15 cellular contexts compared by ENCODE assay signal in the genomic region with DNA sequence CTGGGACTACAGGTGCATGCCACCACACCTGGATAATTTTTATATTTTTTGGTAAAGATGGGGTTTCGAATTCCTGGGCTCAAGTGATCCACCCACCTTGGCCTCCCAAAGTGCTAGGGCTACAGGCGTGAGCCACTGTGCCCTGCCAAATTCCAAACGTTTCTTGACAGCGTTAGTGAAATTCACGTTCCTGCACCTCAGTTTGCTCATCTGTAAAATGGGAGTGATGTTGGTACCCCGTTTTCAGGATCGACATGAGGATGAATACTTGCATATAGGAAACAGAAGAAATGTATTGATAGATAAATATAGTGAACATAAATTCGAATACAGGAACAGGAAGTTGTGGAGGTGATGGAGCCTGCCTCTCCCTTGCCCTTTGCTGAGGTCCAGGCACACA. TPM values are rescaled to one million over a fixed set of nuclear protein-coding genes. Genes with fewer than 3 reads are reported as not detected.
DNase-seq lines count a peak whose midpoint lies in the region; ATAC-seq, FAIRE-seq and TF ChIP-seq lines count a peak whose summit lies in the region.
"Had no signal": no experiment of that assay in that cellular context is flagged by ENCODE, and none has a peak within 500 bp of the region (broad histone marks: within the 10 kb centered on the region; RNA-seq: fewer than 3 reads in every experiment).

No MANE protein-coding gene starts in this region.

- H3K18ac ChIP-seq in IMR-90 (ENCODE audit: low read depth, low read length), result no peak overlapping the region
- H3K18ac ChIP-seq in H1 (ENCODE audit: extremely low read depth, low read length), result no peak overlapping the region

- no peaks in the 10 kb centered on the region for H3K9me3 ChIP-seq in mammary epithelial cell (replicated peaks; ENCODE audit: insufficient read depth, low read length)
- 0 out of 2 replicates have a peak, but pooled peaks cover 2% of the 10 kb centered on the region for H3K9me3 ChIP-seq in IMR-90 (ENCODE audit: control insufficient read depth, insufficient read depth, low read length)
- no peaks in the 10 kb centered on the region; a peak in 1 of 4 replicates for H3K9me3 ChIP-seq in H1 (ENCODE audit: insufficient read depth in 2 of 2, low read depth in 1 of 2, low read length in 1 of 2)
- no peaks in the 10 kb centered on the region for H3K9me3 ChIP-seq in upper lobe of right lung
- no peaks in the 10 kb centered on the region for H3K9me3 ChIP-seq in esophagus squamous epithelium
- H3K9me3 ChIP-seq: gastrocnemius medialis had no signal

- H2BK120ac ChIP-seq in IMR-90 (ENCODE audit: low read depth, low read length), result no peak overlapping the region
- H2BK120ac ChIP-seq in H1 (replicated peaks; ENCODE audit: low read depth, low read length), result no peak overlapping the region

- no peak overlapping the region for H3K4me2 ChIP-seq in mammary epithelial cell (ENCODE audit: insufficient read depth, low read depth, low read length)
- no peak overlapping the region for H3K4me2 ChIP-seq in IMR-90 (ENCODE audit: low read depth, low read length)
- peak overlapping the region in 1 of 2 experiments; percentile 68; a peak in 2 of 4 replicates for H3K4me2 ChIP-seq in H1 (ENCODE audit: insufficient read depth in 1 of 2, low read depth in 2 of 2, low read length in 2 of 2)

- H3K9me3 Mint-ChIP-seq in MCF 10A (ENCODE audit: unreplicated experiment), result no peaks in the 10 kb centered on the region
- H3K9me3 Mint-ChIP-seq: nephron had no signal

- no peak for ATAC-seq in IMR-90 (ENCODE audit: low read depth)
- no peak for ATAC-seq in upper lobe of right lung

- peaks cover 6% of the 10 kb centered on the region for H3K36me3 Mint-ChIP-seq in MCF 10A (ENCODE audit: insufficient read depth, unreplicated experiment)

- no peak overlapping the region for H3K14ac ChIP-seq in IMR-90 (replicated peaks; ENCODE audit: low read depth, low read length)
- no peak overlapping the region for H3K14ac ChIP-seq in H1 (ENCODE audit: insufficient read length)

- H3K23me2 ChIP-seq in H1 (ENCODE audit: low read depth, low read length), result peaks cover 3% of the 10 kb centered on the region; the same call in 1 of the 2 replicates

- intact Hi-C loops in mammary epithelial cell (cut with micrococcal nuclease), result loop anchor here (5.0 kb wide), 1 partner anchor 397 kb away; no protein-coding TSS in a partner anchor
- intact Hi-C loops in MCF 10A (cut with micrococcal nuclease), result loop anchor here (5.0 to 10.0 kb wide), 3 partner anchors 117 to 229 kb away; no protein-coding TSS in a partner anchor
- intact Hi-C loops in IMR-90 (cut with micrococcal nuclease), result loop anchor here (2.0 kb wide), 1 partner anchor 511 kb away; no protein-coding TSS in a partner anchor
- intact Hi-C loops in upper lobe of right lung (cut with DNase I), result loop anchor here (10.0 kb wide), 2 partner anchors 199 to 509 kb away; no protein-coding TSS in a partner anchor
- intact Hi-C loops in esophagus squamous epithelium (cut with DNase I), result loop anchor here (5.0 kb wide), 1 partner anchor 507 kb away; no protein-coding TSS in a partner anchor

- TF ChIP-seq CTCF in mammary epithelial cell (conservative IDR thresholded peaks at IDR 0.05 in 1 of 2, IDR thresholded peaks at IDR 0.05 in 1 of 2; ENCODE audit: extremely low read depth in 1 of 2, insufficient read depth in 1 of 2, low read depth in 1 of 2, low read length in 2 of 2), result no peak
- no peak for TF ChIP-seq CTCF in MCF 10A (IDR thresholded peaks at IDR 0.05; ENCODE audit: unreplicated experiment)
- no peak for TF ChIP-seq CTCF in IMR-90 (conservative IDR thresholded peaks at IDR 0.05; ENCODE audit: low read depth, low read length)
- TF ChIP-seq CTCF in H1 (IDR thresholded peaks at IDR 0.05; ENCODE audit: control extremely low read depth in 1 of 3, insufficient read depth in 1 of 3, low read depth in 1 of 3, low read length in 3 of 3), result no peak
- TF ChIP-seq CTCF in upper lobe of right lung (IDR thresholded peaks at IDR 0.05), result no peak
- TF ChIP-seq CTCF in esophagus squamous epithelium (IDR thresholded peaks at IDR 0.05), result no peak

- H3K79me1 ChIP-seq in IMR-90 (ENCODE audit: low read depth in 1 of 2, low read length in 2 of 2) (no peaks in the 10 kb centered on the region), H1 (ENCODE audit: low read depth, low read length) (no peaks in the 10 kb centered on the region)

- POLR2A ChIA-PET in MCF 10A (lab: Yijun Ruan, JAX) (interaction anchor here (0.6 kb wide), 1 partner anchor 92 kb away, joined by 4 read pairs; no protein-coding TSS in a partner anchor), IMR-90 (lab: Charles Lee; ENCODE audit: unreplicated experiment) (no interaction called here), H1 (lab: Charles Lee; ENCODE audit: partially characterized antibody) (interaction anchor here (3.1 kb wide), 1 partner anchor 15 kb away, joined by 8 read pairs; no protein-coding TSS in a partner anchor)

- no peak overlapping the region for H2BK20ac ChIP-seq in IMR-90 (ENCODE audit: low read depth, low read length)
- H2BK20ac ChIP-seq in H1 (ENCODE audit: low read length), result no peak overlapping the region

- H2BK15ac ChIP-seq in IMR-90 (ENCODE audit: low read depth, low read length) (no peak overlapping the region), H1 (ENCODE audit: low read length) (no peak overlapping the region)

- no peak for TF ChIP-seq POLR2A in IMR-90 (IDR thresholded peaks at IDR 0.05; ENCODE audit: low read depth, low read length)
- TF ChIP-seq POLR2A in H1 (IDR thresholded peaks at IDR 0.05; ENCODE audit: control extremely low read depth in 1 of 2, low read depth in 2 of 2, low read length in 2 of 2), result no peak
- TF ChIP-seq POLR2A in esophagus squamous epithelium (IDR thresholded peaks at IDR 0.05), result no peak

- 42% methylated on average over 7 of the region's 8 CpGs for WGBS in mammary epithelial cell (ENCODE audit: low coverage, missing lambda C conversion rate)
- 67% methylated on average over 6 of the region's 8 CpGs; no CpG with 5 or more reads in 1 of the 2 experiments for WGBS in IMR-90 (ENCODE audit: extremely low coverage in 2 of 2, insufficient read length in 1 of 2), 2 experiments
- 72% methylated on average over 8 of the region's 8 CpGs; no CpG with 5 or more reads in 1 of the 2 experiments for WGBS in H1 (ENCODE audit: extremely low coverage in 1 of 2, insufficient coverage in 1 of 2, insufficient read length in 1 of 2, insufficient replicate concordance in 2 of 2, low coverage in 1 of 2, low lambda C conversion rate in 2 of 2, missing lambda C conversion rate in 1 of 2), 2 experiments
- WGBS in esophagus squamous epithelium, 2 donors, result 47 to 49% methylated on average over 8 of the region's 8 CpGs

- in situ Hi-C loops in mammary epithelial cell (cut with MboI; ENCODE audit: low sequenced_read_pairs in 2 of 2), result loop anchor here in 1 of 2 donors (5.0 to 10.0 kb wide), 3 partner anchors 199 to 507 kb away; no protein-coding TSS in a partner anchor
- in situ Hi-C loops in IMR-90 (cut with MboI; ENCODE audit: low sequenced_read_pairs), result loop anchor here (5.0 kb wide), 2 partner anchors 207 to 512 kb away; no protein-coding TSS in a partner anchor

- H3K4ac ChIP-seq in IMR-90 (ENCODE audit: low read depth, low read length) (no peak overlapping the region), H1 (replicated peaks; ENCODE audit: insufficient read length, low read depth, low read length) (no peak overlapping the region)

- peak overlapping the region; percentile 40 for H2AFZ ChIP-seq in mammary epithelial cell (ENCODE audit: low read depth, low read length)
- H2AFZ ChIP-seq in IMR-90 (replicated peaks; ENCODE audit: low read length, poor library complexity), result peak overlapping the region; percentile 83
- peak overlapping the region; percentile 57; the same call in 1 of the 2 replicates for H2AFZ ChIP-seq in H1 (ENCODE audit: low read length)

- H3K36me3 ChIP-seq in mammary epithelial cell (ENCODE audit: insufficient read depth, low read length) (no peaks in the 10 kb centered on the region), IMR-90 (ENCODE audit: control insufficient read depth, insufficient read depth, low read length) (no peaks in the 10 kb centered on the region), H1 (ENCODE audit: control insufficient read depth in 2 of 4, insufficient read depth in 4 of 4, low read length in 3 of 4) (no peaks in the 10 kb centered on the region), upper lobe of right lung (no peaks in the 10 kb centered on the region), esophagus squamous epithelium (no peaks in the 10 kb centered on the region)
- H3K36me3 ChIP-seq: gastrocnemius medialis had no signal

- H3K27me3 Mint-ChIP-seq in MCF 10A (ENCODE audit: insufficient read depth, unreplicated experiment), result no peaks in the 10 kb centered on the region

- H2BK12ac ChIP-seq in H1 (ENCODE audit: low read depth, low read length), result peak overlapping the region; percentile 17; the same call in 1 of the 2 replicates

- H2AK5ac ChIP-seq in IMR-90 (ENCODE audit: low read depth, low read length) (no peak overlapping the region), H1 (ENCODE audit: low read depth, low read length) (no peak overlapping the region)

- H3K27ac ChIP-seq in mammary epithelial cell (ENCODE audit: insufficient read depth, low read depth, low read length) (no peak overlapping the region), IMR-90 (ENCODE audit: insufficient read depth, low read length) (no peak overlapping the region), H1 (ENCODE audit: low read depth, low read length) (no peak overlapping the region), upper lobe of right lung (no peak overlapping the region), caudate nucleus (ENCODE audit: low read depth, low read length) (no peak overlapping the region), esophagus squamous epithelium (no peak overlapping the region)
- H3K27ac ChIP-seq: gastrocnemius medialis had no signal

- H3K79me2 ChIP-seq in mammary epithelial cell (ENCODE audit: insufficient read depth, low read length) (no peaks in the 10 kb centered on the region), H1 (ENCODE audit: control insufficient read depth in 1 of 2, insufficient read depth in 2 of 2, low read length in 2 of 2) (no peaks in the 10 kb centered on the region)

- H3K56ac ChIP-seq in IMR-90 (ENCODE audit: extremely low read depth, insufficient read depth, low read length), result no peak overlapping the region
- no peak overlapping the region for H3K56ac ChIP-seq in H1 (replicated peaks; ENCODE audit: insufficient read length, low read depth, low read length)

- H3K4me3 ChIP-seq in mammary epithelial cell (replicated peaks in 1 of 3; ENCODE audit: insufficient read depth in 1 of 3, low read depth in 2 of 3, low read length in 3 of 3) (no peak overlapping the region), IMR-90 (ENCODE audit: insufficient read depth, low read depth, low read length) (no peak overlapping the region), H1 (ENCODE audit: extremely low read depth in 1 of 4, insufficient read depth in 2 of 4, low read depth in 3 of 4, low read length in 4 of 4) (peak overlapping the region in 1 of 4 experiments; percentile 48; a peak in 2 of 8 replicates), upper lobe of right lung (no peak overlapping the region), esophagus squamous epithelium (no peak overlapping the region)
- H3K4me3 ChIP-seq: lung had no signal

- H3K4me1 ChIP-seq in mammary epithelial cell (ENCODE audit: insufficient read depth, low read length) (peaks cover 11% of the 10 kb centered on the region), IMR-90 (ENCODE audit: control insufficient read depth, insufficient read depth, low read length) (no peaks in the 10 kb centered on the region), H1 (replicated peaks in 1 of 4; ENCODE audit: control insufficient read depth in 3 of 4, insufficient read depth in 4 of 4, low read length in 3 of 4) (no peaks in the 10 kb centered on the region; a peak in 1 of 7 replicates), upper lobe of right lung (peaks cover 8% of the 10 kb centered on the region), esophagus squamous epithelium (peaks cover 0 to 8% (median 0%) of the 10 kb centered on the region in 3 donors)

- H3K27me3 ChIP-seq in mammary epithelial cell (ENCODE audit: insufficient read depth, low read length) (no peaks in the 10 kb centered on the region), IMR-90 (ENCODE audit: control insufficient read depth, insufficient read depth, low read length) (peaks cover 3% of the 10 kb centered on the region; the same call in 1 of the 2 replicates), H1 (replicated peaks in 1 of 4; ENCODE audit: control insufficient read depth in 3 of 4, extremely low read depth in 1 of 4, insufficient read depth in 3 of 4, low read length in 3 of 4) (peaks cover 0 to 6% (median 3%) of the 10 kb centered on the region in 4 experiments; a peak in 4 of 7 replicates), upper lobe of right lung (peaks cover 12% of the 10 kb centered on the region), esophagus squamous epithelium (peaks cover 0 to 22% (median 0%) of the 10 kb centered on the region in 4 donors)

- no peak overlapping the region for H3K9ac ChIP-seq in mammary epithelial cell (ENCODE audit: insufficient read depth, low read length)
- no peak overlapping the region for H3K9ac ChIP-seq in IMR-90 (ENCODE audit: low read depth, low read length)
- H3K9ac ChIP-seq in H1 (replicated peaks in 1 of 4; ENCODE audit: extremely low read depth in 1 of 4, low read depth in 3 of 4, low read length in 3 of 4), result no peak overlapping the region

- TF ChIP-seq EP300 in H1 (IDR thresholded peaks at IDR 0.05; ENCODE audit: borderline replicate concordance in 1 of 2, low read depth in 2 of 2, low read length in 2 of 2), result no peak

- TF ChIP-seq RAD21 in IMR-90 (IDR thresholded peaks at IDR 0.05; ENCODE audit: low read length), result no peak
- no peak for TF ChIP-seq RAD21 in H1 (IDR thresholded peaks at IDR 0.05 in 1 of 2, conservative IDR thresholded peaks at IDR 0.05 in 1 of 2; ENCODE audit: low read depth in 2 of 2, low read length in 2 of 2)

- DNase-seq in mammary epithelial cell (no peak), MCF 10A (ENCODE audit: unreplicated experiment) (no peak), IMR-90 (no peak), H1 (ENCODE audit: low read depth in 1 of 2, low spot score in 2 of 2) (no peak), upper lobe of right lung (peak; percentile 25), caudate nucleus (lab: John Stamatoyannopoulos, UW) (no peak), esophagus squamous epithelium (lab: John Stamatoyannopoulos, UW) (no peak)
- DNase-seq in stimulated activated CD8-positive, alpha-beta memory T cell treated with anti-CD3 and anti-CD28 coated beads, Interleukin-4, amount 100 ng/mL, for 48 hours, result no peak
- DNase-seq: gastrocnemius medialis, NCI-H187 treated with DMSO at 0.1 percent for 48 hours, NCI-H510A had no signal

- H2BK5ac ChIP-seq in IMR-90 (ENCODE audit: low read depth, low read length, poor library complexity, severe bottlenecking) (no peak overlapping the region), H1 (ENCODE audit: low read depth, low read length) (0 out of 2 replicates have a peak overlapping the region, but pooled peaks have one; percentile 30)

- H4K20me1 ChIP-seq in mammary epithelial cell (ENCODE audit: insufficient read depth, low read length), result no peaks in the 10 kb centered on the region
- 0 out of 2 replicates have a peak, but pooled peaks cover 4% of the 10 kb centered on the region for H4K20me1 ChIP-seq in IMR-90 (ENCODE audit: insufficient read depth, low read length)
- H4K20me1 ChIP-seq in H1 (replicated peaks in 1 of 2; ENCODE audit: control insufficient read depth in 1 of 2, insufficient read depth in 2 of 2, low read length in 2 of 2), result peaks cover 0 to 3% of the 10 kb centered on the region in 2 experiments

- H2AK9ac ChIP-seq in IMR-90 (replicated peaks; ENCODE audit: low read depth, low read length, poor library complexity), result peak overlapping the region; percentile 34

- no peak overlapping the region for H4K5ac ChIP-seq in IMR-90 (ENCODE audit: low read depth, low read length)
- no peak overlapping the region for H4K5ac ChIP-seq in H1 (ENCODE audit: insufficient read length, low read depth, low read length)

- dilution Hi-C loops in mammary epithelial cell (cut with HindIII; ENCODE audit: low sequenced_read_pairs), result no loop called here
- dilution Hi-C loops in IMR-90 (cut with HindIII; ENCODE audit: low sequenced_read_pairs, unreplicated experiment), result no loop called here

- no peak overlapping the region for H3K4me3 Mint-ChIP-seq in MCF 10A (ENCODE audit: unreplicated experiment)

- H3K4me1 Mint-ChIP-seq in MCF 10A (ENCODE audit: insufficient read depth, unreplicated experiment), result peaks cover 7% of the 10 kb centered on the region
- H3K4me1 Mint-ChIP-seq: nephron had no signal

- H3K27ac Mint-ChIP-seq in MCF 10A (ENCODE audit: low read depth, unreplicated experiment), result no peak overlapping the region
- H3K27ac Mint-ChIP-seq: nephron had no signal

- FAIRE-seq in H1 (lab: Jason Lieb, UNC), result no peak
- FAIRE-seq: H54, TTC549 had no signal

- CTCF ChIA-PET in mammary epithelial cell (lab: Charles Lee; ENCODE audit: low non-redundant PET) (no interaction called here), MCF 10A (lab: Yijun Ruan, JAX) (interaction anchor here (0.6 to 1.8 kb wide), 17 partner anchors 10 to 504 kb away, joined by 3 to 13 read pairs (median 3); no protein-coding TSS in a partner anchor), IMR-90 (lab: Yijun Ruan, JAX) (no interaction called here), H1 (lab: Charles Lee; ENCODE audit: partially characterized antibody) (interaction anchor here (0.5 to 4.4 kb wide), 18 partner anchors 11 to 312 kb away, joined by 3 to 29 read pairs (median 5); a partner anchor contains a TSS)

- no TSS peak for BruUV-seq in mammary epithelial cell (replicated peaks; lab: Mats Ljungman, UMichigan)
- no TSS peak for BruUV-seq in MCF 10A (replicated peaks; lab: Mats Ljungman, UMichigan)
- no TSS peak for BruUV-seq in IMR-90 (replicated peaks; lab: Mats Ljungman, UMichigan)

- H4K91ac ChIP-seq in IMR-90 (ENCODE audit: insufficient read depth, low read depth, low read length), result no peak overlapping the region
- H4K91ac ChIP-seq in H1 (replicated peaks; ENCODE audit: insufficient read length, low read length), result no peak overlapping the region

- H3K23ac ChIP-seq in IMR-90 (ENCODE audit: low read depth, low read length) (no peak overlapping the region), H1 (ENCODE audit: insufficient read length) (no peak overlapping the region)

- H4K8ac ChIP-seq in IMR-90 (ENCODE audit: low read depth in 2 of 2, low read length in 2 of 2), result no peak overlapping the region
- no peak overlapping the region for H4K8ac ChIP-seq in H1 (ENCODE audit: extremely low read depth, insufficient read depth, low read length)

- H3K9me1 ChIP-seq in IMR-90 (ENCODE audit: insufficient read depth, low read length), result no peaks in the 10 kb centered on the region

RNA-seq across cellular contexts. Expression of a gene that starts 10.2 kb away (rescaled TPM):
- total RNA-seq in mammary epithelial cell, result 10 to 100 TPM; 20.2 to 34.4 TPM
- 15.9 TPM for polyA plus RNA-seq in mammary epithelial cell
- 8.8 TPM for polyA minus RNA-seq in mammary epithelial cell
- total RNA-seq in MCF 10A (2022), result 31.5 and 34.2 TPM in 2 replicates
- total RNA-seq in IMR-90 (2012; rRNA removed), result 8.2 and 16.7 TPM in 2 replicates
- polyA plus RNA-seq in IMR-90 (2012; rRNA removed), result 18.8 and 23.5 TPM in 2 replicates
- polyA plus RNA-seq in IMR-90 (2012; cell fraction: cytosol; rRNA removed), result 14.0 and 16.6 TPM in 2 replicates
- polyA plus RNA-seq in IMR-90 (2012; cell fraction: nucleus; rRNA removed; ENCODE audit: low replicate concordance), result 58.0 and 79.5 TPM in 2 replicates
- total RNA-seq in H1 (2021; fragmentation: NEBNext Ultra II Directional; extraction: Animal tissue kit (Norgen Biotek cat#: 25700)), result 21.0 and 21.3 TPM in 2 replicates
- polyA plus RNA-seq in H1 (2011; rRNA removed), result 15.4 and 25.5 TPM in 2 replicates
- 23.2 TPM for polyA plus RNA-seq in H1 (2011; cell fraction: cytosol; rRNA removed)
- polyA plus RNA-seq in H1 (2011; cell fraction: nucleus; rRNA removed), result 27.7 TPM
- polyA plus RNA-seq in H1 (2012, experiment 1 of 2), result 14.4 to 21.4 TPM (median 16.7 TPM) in 4 replicates
- 8.5 TPM for polyA plus RNA-seq in H1 (2012, experiment 2 of 2)
- polyA plus RNA-seq in H1 (2013, experiment 1 of 2), result 13.6 TPM
- 12.2 TPM for polyA plus RNA-seq in H1 (2013, experiment 2 of 2)
- 7.5 and 11.1 TPM in 2 replicates for polyA minus RNA-seq in H1 (2011; rRNA and poly(A)+ RNA removed)
- polyA minus RNA-seq in H1 (2011; cell fraction: cytosol; rRNA and poly(A)+ RNA removed), result 5.7 TPM
- 18.6 TPM for polyA minus RNA-seq in H1 (2011; cell fraction: nucleus; rRNA and poly(A)+ RNA removed)
- total RNA-seq in upper lobe of right lung, result 25.7 TPM
- total RNA-seq in esophagus squamous epithelium, result 10 to 100 TPM; 16.5 to 29.2 (median 19.3) TPM

RNA-seq across cellular contexts. Expression of a gene that starts 18.5 kb away (rescaled TPM):
- total RNA-seq in mammary epithelial cell, result under 1 TPM in 1 of 2 donors, not detected in 1; 0.35 TPM
- 0.02 TPM for polyA plus RNA-seq in mammary epithelial cell
- polyA minus RNA-seq in mammary epithelial cell, result not detected
- total RNA-seq in MCF 10A (2022), result not detected in 2 replicates
- total RNA-seq in IMR-90 (2012; rRNA removed), result not detected in 2 replicates
- polyA plus RNA-seq in IMR-90 (2012; rRNA removed), result not detected in 2 replicates
- not detected in 2 replicates for polyA plus RNA-seq in IMR-90 (2012; cell fraction: cytosol; rRNA removed)
- not detected in 2 replicates for polyA plus RNA-seq in IMR-90 (2012; cell fraction: nucleus; rRNA removed; ENCODE audit: low replicate concordance)
- 14.8 and 15.4 TPM in 2 replicates for total RNA-seq in H1 (2021; fragmentation: NEBNext Ultra II Directional; extraction: Animal tissue kit (Norgen Biotek cat#: 25700))
- polyA plus RNA-seq in H1 (2011; rRNA removed), result 9.6 and 14.8 TPM in 2 replicates
- 10.8 TPM for polyA plus RNA-seq in H1 (2011; cell fraction: cytosol; rRNA removed)
- polyA plus RNA-seq in H1 (2011; cell fraction: nucleus; rRNA removed), result 14.7 TPM
- polyA plus RNA-seq in H1 (2012, experiment 1 of 2), result 5.4 to 6.9 TPM (median 5.7 TPM) in 4 replicates
- polyA plus RNA-seq in H1 (2012, experiment 2 of 2), result 9.2 TPM
- polyA plus RNA-seq in H1 (2013, experiment 1 of 2), result 28.8 TPM
- polyA plus RNA-seq in H1 (2013, experiment 2 of 2), result 34.3 TPM
- 4.9 and 9.9 TPM in 2 replicates for polyA minus RNA-seq in H1 (2011; rRNA and poly(A)+ RNA removed)
- polyA minus RNA-seq in H1 (2011; cell fraction: cytosol; rRNA and poly(A)+ RNA removed), result 7.6 TPM
- polyA minus RNA-seq in H1 (2011; cell fraction: nucleus; rRNA and poly(A)+ RNA removed), result 6.4 TPM
- not detected for total RNA-seq in upper lobe of right lung
- total RNA-seq in esophagus squamous epithelium, result not detected
- total RNA-seq: gastrocnemius medialis had no signal
- polyA plus RNA-seq: lung had no signal

RNA-seq across cellular contexts. Expression of a gene that starts 44.4 kb away (rescaled TPM):
- 100 to 1,000 TPM; 358 to 706 TPM for total RNA-seq in mammary epithelial cell
- polyA plus RNA-seq in mammary epithelial cell, result 244 TPM
- polyA minus RNA-seq in mammary epithelial cell, result 376 TPM
- total RNA-seq in MCF 10A (2022), result 96.6 and 106 TPM in 2 replicates
- 717 and 748 TPM in 2 replicates for total RNA-seq in IMR-90 (2012; rRNA removed)
- 481 and 872 TPM in 2 replicates for polyA plus RNA-seq in IMR-90 (2012; rRNA removed)
- 498 and 688 TPM in 2 replicates for polyA plus RNA-seq in IMR-90 (2012; cell fraction: cytosol; rRNA removed)
- 405 and 823 TPM in 2 replicates for polyA plus RNA-seq in IMR-90 (2012; cell fraction: nucleus; rRNA removed; ENCODE audit: low replicate concordance)
- total RNA-seq in H1 (2021; fragmentation: NEBNext Ultra II Directional; extraction: Animal tissue kit (Norgen Biotek cat#: 25700)), result 170 and 172 TPM in 2 replicates
- 64.5 and 156 TPM in 2 replicates for polyA plus RNA-seq in H1 (2011; rRNA removed)
- 94.6 TPM for polyA plus RNA-seq in H1 (2011; cell fraction: cytosol; rRNA removed)
- polyA plus RNA-seq in H1 (2011; cell fraction: nucleus; rRNA removed), result 177 TPM
- 76.2 to 117 TPM (median 80.8 TPM) in 4 replicates for polyA plus RNA-seq in H1 (2012, experiment 1 of 2)
- polyA plus RNA-seq in H1 (2012, experiment 2 of 2), result 26.6 TPM
- polyA plus RNA-seq in H1 (2013, experiment 1 of 2), result 53.6 TPM
- 50.3 TPM for polyA plus RNA-seq in H1 (2013, experiment 2 of 2)
- polyA minus RNA-seq in H1 (2011; rRNA and poly(A)+ RNA removed), result 93.0 and 124 TPM in 2 replicates
- polyA minus RNA-seq in H1 (2011; cell fraction: cytosol; rRNA and poly(A)+ RNA removed), result 168 TPM
- 217 TPM for polyA minus RNA-seq in H1 (2011; cell fraction: nucleus; rRNA and poly(A)+ RNA removed)
- total RNA-seq in upper lobe of right lung, result 283 TPM
- 100 to 1,000 TPM in 3 of 4 donors, 10 to 100 TPM in 1; 64.1 to 216 (median 145) TPM for total RNA-seq in esophagus squamous epithelium

Comparison
In these comparisons a context has a peak if more than half of its experiments do, and no peak if none do; other contexts are left out.
1. CTCF ChIA-PET loops: an anchor here in MCF 10A (0.6 to 1.8 kb wide) and H1 (0.5 to 4.4 kb wide); none called in mammary epithelial cell and IMR-90.
2. RNA of a gene that starts 18.5 kb away (total RNA-seq): 14.8 to 15.4 TPM in H1; 0.35 TPM in mammary epithelial cell, not detected in MCF 10A, not detected in IMR-90, not detected in upper lobe of right lung (single experiment) and not detected in esophagus squamous epithelium; every median in the first group is over 10 times any median in the second.
3. Peak in every context shown above with its lines, with median percentiles within 50 percentile points of each other: H2AFZ ChIP-seq.